In the genomic region with DNA sequence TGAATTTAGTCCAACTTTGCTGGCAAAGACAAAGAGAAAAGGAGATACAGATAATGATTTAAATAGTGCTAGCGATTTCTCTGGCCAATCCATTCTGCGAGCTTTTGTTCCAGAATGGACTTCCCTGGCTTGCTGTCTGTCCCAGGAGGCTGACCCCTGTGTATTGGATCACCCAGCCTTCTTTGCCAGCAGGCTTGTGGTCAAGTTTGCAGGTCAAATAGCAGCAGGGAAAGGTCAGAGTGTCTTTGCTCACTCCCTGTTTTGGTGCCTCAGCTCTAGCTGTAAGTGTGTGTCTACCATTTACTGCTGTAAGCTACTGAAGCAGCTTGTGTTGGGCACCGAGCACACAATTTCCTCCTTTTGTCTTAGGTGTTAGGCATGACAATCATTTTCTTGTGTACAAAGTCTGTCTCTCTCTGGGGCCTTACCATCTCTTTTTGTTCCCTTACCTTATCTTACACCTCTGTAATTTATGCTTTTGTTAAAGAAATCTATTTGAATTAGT, we compare ENCODE assay signal across 30 cellular contexts. TPM values are rescaled to one million over a fixed set of nuclear protein-coding genes. Genes with fewer than 3 reads are reported as not detected.
A peak's percentile ranks its signal among the peaks of the same experiment; 100 is the strongest.
DNase-seq lines count a peak whose midpoint lies in the region; ATAC-seq, FAIRE-seq and TF ChIP-seq lines count a peak whose summit lies in the region.
"Had no signal": no experiment of that assay in that cellular context is flagged by ENCODE, and none has a peak within 500 bp of the region (broad histone marks: within the 10 kb centered on the region; RNA-seq: fewer than 3 reads in every experiment).

No MANE protein-coding gene starts in this region.

- H3K27ac ChIP-seq in C4-2B: peak overlapping the region; percentile 72
- no peak overlapping the region for H3K27ac ChIP-seq in GM12878 (ENCODE audit: control insufficient read depth, insufficient read depth)
- H3K27ac ChIP-seq: GM23248, Peyer's patch had no signal

- H3K4me3 ChIP-seq in GM12878 (no peak overlapping the region), BE2C (ENCODE audit: low read depth, low read length) (no peak overlapping the region)
- H3K4me3 ChIP-seq: GM23248, HAP-1, Peyer's patch had no signal

- SMC1A ChIA-PET in GM12878 (lab: Charles Lee; ENCODE audit: uncharacterized antibody, unreplicated experiment): interaction anchor here (0.6 to 1.6 kb wide), 6 partner anchors 13 to 71 kb away, joined by 3 to 7 read pairs (median 3); no protein-coding TSS in a partner anchor

- H3K9me3 ChIP-seq in GM12878 (replicated peaks; ENCODE audit: control insufficient read depth, insufficient read depth, low read length) (no peaks in the 10 kb centered on the region), BE2C (no peaks in the 10 kb centered on the region)
- H3K9me3 ChIP-seq: HAP-1, Peyer's patch, SK-N-SH had no signal

- peak; percentile 62 for ATAC-seq in GM12878

- RAD21 ChIA-PET in GM12878 (lab: Charles Lee; ENCODE audit: unreplicated experiment): interaction anchor here (0.9 to 1.0 kb wide), 2 partner anchors 19 to 36 kb away, joined by 3 to 4 read pairs; no protein-coding TSS in a partner anchor

- no TSS peak for BruUV-seq in GM12878 (replicated peaks; lab: Mats Ljungman, UMichigan)

- H3K27me3 ChIP-seq in GM12878 (replicated peaks in 1 of 2; ENCODE audit: control insufficient read depth in 2 of 2, insufficient read depth in 2 of 2, low read length in 1 of 2): no peaks in the 10 kb centered on the region
- H3K27me3 ChIP-seq in BE2C: no peaks in the 10 kb centered on the region
- H3K27me3 ChIP-seq: Peyer's patch had no signal

- CTCF ChIA-PET in GM12878 (lab: Yijun Ruan, JAX): interaction anchor here (1.2 kb wide), 1 partner anchor 30 kb away, joined by 4 read pairs; no protein-coding TSS in a partner anchor

- no peaks in the 10 kb centered on the region for H3K79me2 ChIP-seq in GM12878 (ENCODE audit: control insufficient read depth, insufficient read depth, low read length)

- in situ Hi-C loops in G401 (cut with HindIII; ENCODE audit: low sequenced_read_pairs) (no loop called here), GM12878 (cut with MboI) (no loop called here)

- H3K4me1 ChIP-seq in GM12878 (ENCODE audit: control insufficient read depth, insufficient read depth, low read length) (no peaks in the 10 kb centered on the region), BE2C (no peaks in the 10 kb centered on the region)
- H3K4me1 ChIP-seq: HAP-1, Peyer's patch had no signal

- no peak for TF ChIP-seq POLR2A in GM12878 (IDR thresholded peaks at IDR 0.05; ENCODE audit: low read depth, low read length)

- no peak for TF ChIP-seq CTCF in C4-2B (conservative IDR thresholded peaks at IDR 0.05)
- no peak for TF ChIP-seq CTCF in GM12878 (IDR thresholded peaks at IDR 0.05 in 2 of 3, conservative IDR thresholded peaks at IDR 0.05 in 1 of 3; ENCODE audit: control insufficient read depth in 2 of 3, extremely low read depth in 1 of 3, insufficient read depth in 1 of 3, low read depth in 3 of 3, low read length in 3 of 3)
- no peak for TF ChIP-seq CTCF in BE2C (IDR thresholded peaks at IDR 0.05; ENCODE audit: low read depth, low read length)

- 0% methylated on average over 3 of the region's 3 CpGs for WGBS in GM12878 (ENCODE audit: insufficient coverage, insufficient replicate concordance, low lambda C conversion rate, missing lambda C conversion rate)

- H4K20me1 ChIP-seq in GM12878 (ENCODE audit: control insufficient read depth, insufficient read depth): no peaks in the 10 kb centered on the region

- DNase-seq in G401 (ENCODE audit: low spot score): peak; percentile 58
- DNase-seq in GM12878 (ENCODE audit: low read depth, low spot score): no peak
- peak; percentile 19 for DNase-seq in myocyte (ENCODE audit: low read depth)
- DNase-seq in NCI-H774 (lab: John Stamatoyannopoulos, UW): no peak
- DNase-seq in BE2C: no peak
- no peak for DNase-seq in activated gamma-delta T cell (lab: John Stamatoyannopoulos, UW)
- DNase-seq in frontal cortex (ENCODE audit: low spot score in 2 of 2): no peak
- DNase-seq: CD4-positive, CD25-positive, alpha-beta regulatory T cell; DMS153; DND-41; GM23248; HFFc6; IMR-90; KG1; NCI-H1048; NCI-H1417; NCI-H1694; NCI-H2029 treated with DMSO at 0.1 percent for 48 hours; NCI-H2227 treated with DMSO at 0.1 percent for 48 hours; NCI-H526 treated with DMSO at 0.1 percent for 48 hours; Peyer's patch; SK-N-SH had no signal

- no peak overlapping the region for H3K9ac ChIP-seq in GM12878 (ENCODE audit: control insufficient read depth, insufficient read depth, low read length)
- H3K9ac ChIP-seq: GM23248, SK-N-SH had no signal

- H3K4me2 ChIP-seq in GM12878 (ENCODE audit: control insufficient read depth, insufficient read depth): no peak overlapping the region
- H3K4me2 ChIP-seq: SK-N-SH had no signal

- TF ChIP-seq EP300 in GM12878 (IDR thresholded peaks at IDR 0.05; ENCODE audit: borderline replicate concordance in 1 of 2, control insufficient read depth in 1 of 2, low read depth in 2 of 2, low read length in 2 of 2): no peak

- no peak overlapping the region for H2AFZ ChIP-seq in GM12878 (ENCODE audit: control insufficient read depth, low read depth, low read length)
- H2AFZ ChIP-seq: GM23248 had no signal

- POLR2A ChIA-PET in GM12878 (lab: Charles Lee): no interaction called here

- no peak for TF ChIP-seq RAD21 in GM12878 (IDR thresholded peaks at IDR 0.05; ENCODE audit: insufficient read depth, low read depth, low read length)

- H3K36me3 ChIP-seq in GM12878 (ENCODE audit: control insufficient read depth in 2 of 2, insufficient read depth in 2 of 2, low read length in 1 of 2) (no peaks in the 10 kb centered on the region), BE2C (no peaks in the 10 kb centered on the region)
- H3K36me3 ChIP-seq: HAP-1, Peyer's patch had no signal

- intact Hi-C loops in GM12878 (cut with micrococcal nuclease; ENCODE audit: unreplicated experiment): no loop called here

- FAIRE-seq in GM12878 (lab: Jason Lieb, UNC): no peak
- no peak for FAIRE-seq in frontal cortex (lab: Jason Lieb, UNC)
- FAIRE-seq: GM18507, HTR-8/SVneo had no signal

TF ChIP-seq in GM12878, 131 proteins besides CTCF, POLR2A, EP300 and RAD21:
- TF ChIP-seq NBN (IDR thresholded peaks at IDR 0.05) (no peak), NR2F1 (conservative IDR thresholded peaks at IDR 0.05) (0 out of 2 replicates have a peak, but pooled peaks have one; percentile 29)
TF ChIP-seq in GM12878: peak in this region for 1.

RNA-seq across cellular contexts. Expression of a gene that starts 55.8 kb away (rescaled TPM):
- total RNA-seq in G401 (2014; rRNA removed; shearing (Covaris generic)): not detected in 2 replicates
- 43.3 TPM in 2 replicates for total RNA-seq in GM12878 (2013; cell fraction: nucleolus; rRNA removed)
- 19.1 and 19.5 TPM in 2 replicates for total RNA-seq in GM12878 (2014; rRNA removed)
- 28.3 and 28.6 TPM in 2 replicates for total RNA-seq in GM12878 (2014; rRNA removed; fragmentation: Illumina TruSeq; extraction: Trizol)
- total RNA-seq in GM12878 (2021): 17.7 and 18.0 TPM in 2 replicates
- polyA plus RNA-seq in GM12878 (2011; ENCODE audit: low read depth): 2.1 TPM
- 81.3 and 116 TPM in 2 replicates for polyA plus RNA-seq in GM12878 (2011; rRNA removed)
- 28.2 and 31.3 TPM in 2 replicates for polyA plus RNA-seq in GM12878 (2011; cell fraction: cytosol; rRNA removed)
- 39.9 and 49.4 TPM in 2 replicates for polyA plus RNA-seq in GM12878 (2011; cell fraction: nucleus; rRNA removed)
- 5.7 TPM in 2 replicates for polyA plus RNA-seq in GM12878 (2012)
- polyA plus RNA-seq in GM12878 (2014; fragmentation: Illumina TruSeq; extraction: Trizol): 22.5 and 22.7 TPM in 2 replicates
- polyA plus RNA-seq in GM12878 (2014; fragmentation: Nextera tagmentation; extraction: Ambion mirVana): 10 to 100 TPM; 23.6 to 26.5 TPM
- 9.9 and 11.6 TPM in 2 replicates for polyA plus RNA-seq in GM12878 (2014; rRNA removed)
- 10 to 100 TPM; 72.6 to 74.3 TPM for polyA plus RNA-seq in GM12878 (2016; fragmentation: Nextera tagmentation; extraction: Ambion mirVana)
- polyA minus RNA-seq in GM12878 (2011; rRNA and poly(A)+ RNA removed): 59.4 and 112 TPM in 2 replicates
- 55.2 and 63.8 TPM in 2 replicates for polyA minus RNA-seq in GM12878 (2011; cell fraction: cytosol; rRNA and poly(A)+ RNA removed)
- 48.5 and 56.4 TPM in 2 replicates for polyA minus RNA-seq in GM12878 (2011; cell fraction: nucleus; rRNA and poly(A)+ RNA removed)
- 0.05 and 0.21 TPM in 2 replicates for total RNA-seq in myocyte
- 0.06 TPM for polyA plus RNA-seq in myocyte (2012)
- 0.15 TPM for polyA plus RNA-seq in BE2C (2012; ENCODE audit: insufficient read depth, insufficient read length, low read depth)
- total RNA-seq in frontal cortex: 18.8 TPM
- total RNA-seq: A673; CD4-positive, CD25-positive, alpha-beta regulatory T cell; GM23248; HFFc6; IMR-90; NCI-H460; OCI-LY7 had no signal
- polyA plus RNA-seq: BJ; CD4-positive, CD25-positive, alpha-beta regulatory T cell; GM23248; IMR-90; SK-N-SH had no signal

Comparison
In these comparisons a context has a peak if more than half of its experiments do, and no peak if none do; other contexts are left out.
1. DNase-seq: peak in G401 (single experiment) and myocyte (single experiment); none in GM12878 (single experiment), NCI-H774 (single experiment), BE2C (single experiment), activated gamma-delta T cell (single experiment) and frontal cortex (0 of 2).
2. RNA of a gene that starts 55.8 kb away (total RNA-seq): 17.7 to 43.3 TPM in GM12878 and 18.8 TPM in frontal cortex (single experiment); 0.05 to 0.21 TPM in myocyte and not detected in G401; every median in the first group is over 10 times any median in the second.